8 cellular contexts compared by ENCODE assay signal in the genomic region with DNA sequence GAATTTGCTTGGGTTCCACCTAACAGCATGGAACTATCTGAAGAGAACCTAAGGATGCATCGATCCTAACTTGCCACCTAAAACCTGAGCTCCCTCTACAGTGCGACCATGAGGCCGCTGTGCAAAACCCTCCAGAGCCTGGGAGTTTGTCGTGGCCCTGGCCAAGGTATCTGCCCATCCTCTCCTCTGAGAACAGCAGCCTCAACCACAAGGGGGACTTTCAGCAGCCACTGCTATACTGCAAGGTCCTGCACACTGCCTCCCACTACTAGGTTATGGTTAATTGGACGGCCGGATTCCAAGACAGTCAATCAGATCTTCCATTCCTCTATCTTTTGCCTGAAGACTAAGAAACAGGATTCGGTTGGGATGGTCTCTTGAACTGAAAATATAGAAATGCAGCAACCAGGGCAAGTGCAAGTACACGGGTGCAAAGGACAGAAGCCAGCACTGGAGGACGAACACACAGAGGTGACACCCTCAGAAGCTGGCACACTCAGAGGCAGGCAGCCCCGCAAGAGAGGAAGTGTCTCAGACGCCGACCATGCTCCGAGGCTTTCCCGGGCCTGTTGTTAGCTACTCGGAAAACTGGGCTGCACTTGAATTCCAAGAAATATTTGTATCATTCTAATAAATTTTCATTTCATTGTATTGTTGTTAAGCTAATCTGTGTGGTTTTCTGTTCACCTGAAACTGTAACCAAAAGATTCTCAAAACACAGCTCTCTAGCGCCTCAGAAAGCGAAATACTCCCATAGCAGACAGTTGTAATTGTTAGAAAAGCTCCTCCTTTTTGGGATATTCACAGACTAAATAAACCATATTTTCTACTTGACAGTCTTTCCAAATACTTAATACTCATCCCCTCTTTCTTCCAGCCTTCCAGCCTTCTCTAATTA.
A peak's percentile ranks its signal among the peaks of the same experiment; 100 is the strongest.
DNase-seq lines count a peak whose midpoint lies in the region; ATAC-seq and TF ChIP-seq lines count a peak whose summit lies in the region.

No MANE protein-coding gene starts in this region.

- TF ChIP-seq POLR2A in right lobe of liver (IDR thresholded peaks at IDR 0.05): no peak

- H3K4me1 Mint-ChIP-seq in CD4-positive, CD25-positive, alpha-beta regulatory T cell: peaks cover 0 to 58% (median 34%) of the 10 kb centered on the region in 4 donors

- H3K36me3 ChIP-seq in CD4-positive, CD25-positive, alpha-beta regulatory T cell (ENCODE audit: control insufficient read depth, insufficient read depth, low read length): no peaks in the 10 kb centered on the region
- H3K36me3 ChIP-seq in RWPE2 (ENCODE audit: low read depth) (peaks cover 8% of the 10 kb centered on the region; the same call in 1 of the 2 replicates), right lobe of liver (no peaks in the 10 kb centered on the region)

- intact Hi-C loops in right lobe of liver (cut with DNase I): no loop called here

- peak in 2 of 3 donors; percentile 31 to 82 for DNase-seq in CD4-positive, CD25-positive, alpha-beta regulatory T cell
- DNase-seq in RWPE2 (ENCODE audit: low spot score) (no peak), astrocyte of the hippocampus (ENCODE audit: low read depth, low spot score) (peak; percentile 70), right lobe of liver (no peak), NOMO-1 treated with DMSO at 0.1 percent for 48 hours (lab: John Stamatoyannopoulos, UW; ENCODE audit: unreplicated experiment) (no peak), DMS79 treated with DMSO at 0.1 percent for 48 hours (lab: John Stamatoyannopoulos, UW) (no peak)

- no peaks in the 10 kb centered on the region for H3K9me3 ChIP-seq in CD4-positive, CD25-positive, alpha-beta regulatory T cell (ENCODE audit: control insufficient read depth in 2 of 2, low read length in 2 of 2)
- H3K9me3 ChIP-seq in RWPE2 (ENCODE audit: severe bottlenecking): no peaks in the 10 kb centered on the region
- no peaks in the 10 kb centered on the region for H3K9me3 ChIP-seq in right lobe of liver

- peak overlapping the region; percentile 52 to 86 (median 79) for H3K27ac Mint-ChIP-seq in CD4-positive, CD25-positive, alpha-beta regulatory T cell

- H3K27ac ChIP-seq in CD4-positive, CD25-positive, alpha-beta regulatory T cell (ENCODE audit: insufficient read depth, low read length, poor library complexity, severe bottlenecking): peak overlapping the region; percentile 43
- H3K27ac ChIP-seq in RWPE2 (ENCODE audit: poor library complexity, severe bottlenecking) (no peak overlapping the region), right lobe of liver (no peak overlapping the region)

- WGBS in right lobe of liver (ENCODE audit: insufficient coverage, low coverage, low lambda C conversion rate, missing lambda C conversion rate): 43% methylated on average over 12 of the region's 17 CpGs

- no peaks in the 10 kb centered on the region for H3K27me3 Mint-ChIP-seq in CD4-positive, CD25-positive, alpha-beta regulatory T cell

- peaks cover 3% of the 10 kb centered on the region for H3K36me3 Mint-ChIP-seq in CD4-positive, CD25-positive, alpha-beta regulatory T cell

- H3K4me3 ChIP-seq in CD4-positive, CD25-positive, alpha-beta regulatory T cell (ENCODE audit: low read depth, low read length): peak overlapping the region; percentile 71
- H3K4me3 ChIP-seq in RWPE2 (ENCODE audit: severe bottlenecking) (no peak overlapping the region), right lobe of liver (no peak overlapping the region)

- TF ChIP-seq CTCF in RWPE2 (IDR thresholded peaks at IDR 0.05; ENCODE audit: poor library complexity, severe bottlenecking) (peak; percentile 21), right lobe of liver (IDR thresholded peaks at IDR 0.05) (no peak)

- H3K9me3 Mint-ChIP-seq in CD4-positive, CD25-positive, alpha-beta regulatory T cell: no peaks in the 10 kb centered on the region

- peak; percentile 88 to 89 for ATAC-seq in CD4-positive, CD25-positive, alpha-beta regulatory T cell (ENCODE audit: low read depth in 2 of 2)
- ATAC-seq in RWPE2 (ENCODE audit: low read depth) (peak; percentile 44; the same call in 1 of the 3 replicates), right lobe of liver (peak; percentile 32 to 64 (median 40)), GM21360 (IDR thresholded peaks at IDR 0.05; ENCODE audit: unreplicated experiment) (no peak), GM18870 (IDR thresholded peaks at IDR 0.05; ENCODE audit: unreplicated experiment) (no peak)

- H3K27me3 ChIP-seq in CD4-positive, CD25-positive, alpha-beta regulatory T cell (ENCODE audit: control insufficient read depth, insufficient read depth, low read length): no peaks in the 10 kb centered on the region
- H3K27me3 ChIP-seq in RWPE2 (ENCODE audit: insufficient read depth, poor library complexity, severe bottlenecking): no peaks in the 10 kb centered on the region
- H3K27me3 ChIP-seq in right lobe of liver: no peaks in the 10 kb centered on the region

- H3K4me3 Mint-ChIP-seq in CD4-positive, CD25-positive, alpha-beta regulatory T cell: peak overlapping the region; percentile 28 to 85 (median 58)

- H3K4me1 ChIP-seq in CD4-positive, CD25-positive, alpha-beta regulatory T cell (ENCODE audit: control insufficient read depth, insufficient read depth, low read length, poor library complexity, severe bottlenecking): peaks cover 21% of the 10 kb centered on the region
- H3K4me1 ChIP-seq in RWPE2 (ENCODE audit: insufficient read depth, poor library complexity, severe bottlenecking) (peaks cover 43% of the 10 kb centered on the region), right lobe of liver (no peaks in the 10 kb centered on the region)

Comparison
In these comparisons a context has a peak if more than half of its experiments do, and no peak if none do; other contexts are left out.
1. ATAC-seq: peak in CD4-positive, CD25-positive, alpha-beta regulatory T cell (2 of 2), RWPE2 (single experiment) and right lobe of liver (4 of 4); none in GM21360 (single experiment) and GM18870 (single experiment).
2. DNase-seq: peak in CD4-positive, CD25-positive, alpha-beta regulatory T cell (2 of 3) and astrocyte of the hippocampus (single experiment); none in RWPE2 (single experiment), right lobe of liver (0 of 3), NOMO-1 treated with DMSO at 0.1 percent for 48 hours (single experiment) and DMS79 treated with DMSO at 0.1 percent for 48 hours (single experiment).